In the genomic region with DNA sequence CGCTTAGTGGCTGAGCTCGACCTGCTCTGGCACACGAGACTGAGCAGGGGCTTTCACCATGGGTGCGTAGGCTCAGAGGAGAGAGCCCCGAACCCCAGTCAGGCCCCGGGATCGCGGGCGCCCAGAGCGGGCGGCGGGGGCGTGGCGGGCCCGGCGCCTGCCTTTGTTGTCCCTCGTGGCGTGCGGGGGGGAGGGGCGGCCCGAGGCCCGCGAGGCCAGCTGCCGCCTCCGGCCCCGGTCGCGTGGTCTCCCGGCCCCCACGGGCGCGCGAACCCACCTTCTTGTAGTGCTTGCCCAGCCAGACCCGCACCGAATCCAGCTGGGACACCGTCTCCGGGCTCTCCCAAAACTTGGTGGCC, we compare ENCODE assay signal across 8 cellular contexts. TPM values are rescaled to one million over a fixed set of nuclear protein-coding genes. Genes with fewer than 3 reads are reported as not detected.
DNase-seq lines count a peak whose midpoint lies in the region; TF ChIP-seq lines count a peak whose summit lies in the region.

No MANE protein-coding gene starts in this region.

- peak overlapping the region; percentile 45 for H2BK15ac ChIP-seq in neuronal stem cell (ENCODE audit: low read length)

- H3K36me3 ChIP-seq in HEK293 (ENCODE audit: control insufficient read depth in 2 of 2, insufficient read depth in 1 of 2, low read length in 2 of 2), result no peaks in the 10 kb centered on the region; a peak in 1 of 3 replicates
- H3K36me3 ChIP-seq in neuronal stem cell (replicated peaks in 1 of 2; ENCODE audit: control insufficient read depth in 2 of 2, insufficient read depth in 2 of 2, low read length in 2 of 2), result peaks cover 4 to 34% of the 10 kb centered on the region in 2 donors

- CTCF ChIA-PET in HEK293 (lab: Yijun Ruan, JAX), result no interaction called here

- peak overlapping the region; percentile 98 for H3K23ac ChIP-seq in neuronal stem cell (ENCODE audit: low read depth, low read length, poor library complexity)

- peak overlapping the region; percentile 60 for H3K4ac ChIP-seq in neuronal stem cell (ENCODE audit: low read length)

- H3K27ac ChIP-seq in HEK293 (ENCODE audit: extremely low read depth, low read depth, low read length), result peak overlapping the region; percentile 97
- H3K27ac ChIP-seq in neuronal stem cell (replicated peaks; ENCODE audit: low read length), result peak overlapping the region; percentile 90
- H3K27ac ChIP-seq in temporal lobe (ENCODE audit: low read depth, low read length), result peak overlapping the region; percentile 76

- H2BK5ac ChIP-seq in neuronal stem cell (ENCODE audit: low read length), result peak overlapping the region; percentile 96

- H2BK120ac ChIP-seq in neuronal stem cell (ENCODE audit: low read depth, low read length), result no peak overlapping the region

- no peak overlapping the region for H2BK12ac ChIP-seq in neuronal stem cell (ENCODE audit: low read length)

- peak overlapping the region; percentile 65 for H4K91ac ChIP-seq in neuronal stem cell (ENCODE audit: low read depth, low read length, poor library complexity)

- H3K4me3 ChIP-seq in HEK293 (ENCODE audit: low read depth, low read length) (peak overlapping the region; percentile 79), fibroblast of villous mesenchyme (ENCODE audit: low read depth, low read length) (peak overlapping the region; percentile 73), neuronal stem cell (ENCODE audit: low read length in 2 of 2) (peak overlapping the region; percentile 85 to 98)

- peak overlapping the region; percentile 49 for H3K4me2 ChIP-seq in neuronal stem cell (ENCODE audit: insufficient read depth, low read length, poor library complexity, severe bottlenecking)

- in situ Hi-C loops in GM13976 (cut with MboI; ENCODE audit: low sequenced_read_pairs, unreplicated experiment), result no loop called here

- no peaks in the 10 kb centered on the region for H3K9me3 ChIP-seq in HEK293 (ENCODE audit: control insufficient read depth, insufficient read depth, low read depth, low read length)
- no peaks in the 10 kb centered on the region for H3K9me3 ChIP-seq in neuronal stem cell (replicated peaks in 1 of 2; ENCODE audit: control insufficient read depth in 2 of 2, insufficient read depth in 1 of 2, low read depth in 1 of 2, low read length in 2 of 2)

- peak overlapping the region; percentile 82 for H2AFZ ChIP-seq in neuronal stem cell (ENCODE audit: low read length)

- H3K18ac ChIP-seq in neuronal stem cell (ENCODE audit: low read length), result peak overlapping the region; percentile 99

- peak overlapping the region; percentile 98 for H3K9ac ChIP-seq in neuronal stem cell (ENCODE audit: low read depth, low read length, poor library complexity)

- no CpG with 5 or more reads among the region's 37 CpGs for WGBS in neuronal stem cell (ENCODE audit: extremely low coverage in 2 of 2, insufficient read length in 2 of 2, insufficient replicate concordance in 1 of 2), 2 donors

- H4K8ac ChIP-seq in neuronal stem cell (ENCODE audit: low read depth, low read length), result peak overlapping the region; percentile 65

- H3K4me1 ChIP-seq in HEK293 (ENCODE audit: control insufficient read depth, insufficient read depth, low read length), result no peaks in the 10 kb centered on the region
- H3K4me1 ChIP-seq in neuronal stem cell (ENCODE audit: control insufficient read depth in 2 of 2, insufficient read depth in 1 of 2, low read depth in 1 of 2, low read length in 2 of 2), result peaks cover 5 to 7% of the 10 kb centered on the region in 2 donors

- POLR2A ChIA-PET in HEK293 (lab: Yijun Ruan, JAX), result interaction anchor here (0.9 kb wide), 1 partner anchor 75 kb away, joined by 3 read pairs; no protein-coding TSS in a partner anchor

- peak overlapping the region; percentile 99 for H3K14ac ChIP-seq in neuronal stem cell (ENCODE audit: low read length)

- DNase-seq in GM13976 (ENCODE audit: low spot score) (peak; percentile 76), NCI-H69 (lab: John Stamatoyannopoulos, UW) (peak; percentile 74), fibroblast of villous mesenchyme (ENCODE audit: low read depth) (peak; percentile 42), neuronal stem cell (ENCODE audit: low spot score) (peak; percentile 53), NCI-H524 treated with DMSO at 0.1 percent for 48 hours (lab: John Stamatoyannopoulos, UW) (no peak)
- DNase-seq in activated T-helper 1 cell treated with anti-CD3 and anti-CD28 coated beads, Interleukin-2, amount 50 U/mL, for 16 hours (ENCODE audit: low read depth in 1 of 2, low spot score in 1 of 2), result peak; percentile 26 to 57

- no peaks in the 10 kb centered on the region for H3K27me3 ChIP-seq in neuronal stem cell (ENCODE audit: control insufficient read depth in 3 of 3, insufficient read depth in 3 of 3, low read depth in 1 of 3, low read length in 3 of 3)

- TF ChIP-seq CTCF in GM13976 (IDR thresholded peaks at IDR 0.05; ENCODE audit: borderline replicate concordance, control extremely low read depth, extremely low read depth, insufficient read depth, missing control alignments), result no peak
- no peak for TF ChIP-seq CTCF in HEK293 (tag by site-specific recombination; IDR thresholded peaks at IDR 0.05)
- no peak for TF ChIP-seq CTCF in fibroblast of villous mesenchyme (IDR thresholded peaks at IDR 0.05; ENCODE audit: insufficient read depth, low read depth, low read length)

- peaks cover 4% of the 10 kb centered on the region for H3K79me1 ChIP-seq in neuronal stem cell (ENCODE audit: low read depth, low read length)

- H2AK5ac ChIP-seq in neuronal stem cell (ENCODE audit: low read depth, low read length), result peak overlapping the region; percentile 97

TF ChIP-seq in HEK293, 187 proteins besides CTCF, POLR2A, EP300 and RAD21:
- TF ChIP-seq ZSCAN30 (tag by site-specific recombination; IDR thresholded peaks at IDR 0.05) (peak; percentile 38; the same call in 1 of the 2 replicates), ZBTB20 (tag by site-specific recombination; IDR thresholded peaks at IDR 0.05) (0 out of 2 replicates have a peak, but pooled peaks have one; percentile 11), ZNF48 (tag by site-specific recombination; IDR thresholded peaks at IDR 0.05) (no peak), TCF7L2 (IDR thresholded peaks at IDR 0.05; ENCODE audit: borderline replicate concordance, low read depth, low read length) (peak; percentile 48; the same call in 1 of the 2 replicates), ZFHX2 (tag by site-specific recombination; conservative IDR thresholded peaks at IDR 0.05) (peak; percentile 42; the same call in 1 of the 2 replicates), MZF1 (tag by site-specific recombination; IDR thresholded peaks at IDR 0.05; ENCODE audit: borderline replicate concordance) (no peak), KLF10 (tag by site-specific recombination; IDR thresholded peaks at IDR 0.05) (peak; percentile 48; the same call in 1 of the 2 replicates), ZNF366 (tag by site-specific recombination; conservative IDR thresholded peaks at IDR 0.05) (no peak), ZBTB8A (tag by site-specific recombination; IDR thresholded peaks at IDR 0.05) (peak; percentile 47; the same call in 1 of the 2 replicates), KLF9 (tag by site-specific recombination; IDR thresholded peaks at IDR 0.05; ENCODE audit: low read depth) (peak; percentile 72), ZNF184 (tag by site-specific recombination; IDR thresholded peaks at IDR 0.05) (0 out of 2 replicates have a peak, but pooled peaks have one; percentile 11), ZNF596 (tag by site-specific recombination; IDR thresholded peaks at IDR 0.05) (no peak; the same call in 1 of the 2 replicates), ZNF24 (tag by site-specific recombination; IDR thresholded peaks at IDR 0.05) (no peak)
- TF ChIP-seq, protein P1, sequence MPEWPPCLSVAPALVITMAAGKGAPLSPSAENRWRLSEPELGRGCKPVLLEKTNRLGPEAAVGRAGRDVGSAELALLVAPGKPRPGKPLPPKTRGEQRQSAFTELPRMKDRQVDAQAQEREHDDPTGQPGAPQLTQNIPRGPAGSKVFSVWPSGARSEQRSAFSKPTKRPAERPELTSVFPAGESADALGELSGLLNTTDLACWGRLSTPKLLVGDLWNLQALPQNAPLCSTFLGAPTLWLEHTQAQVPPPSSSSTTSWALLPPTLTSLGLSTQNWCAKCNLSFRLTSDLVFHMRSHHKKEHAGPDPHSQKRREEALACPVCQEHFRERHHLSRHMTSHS (tag by site-specific recombination; IDR thresholded peaks at IDR 0.05), result no peak

RNA-seq across cellular contexts. Expression of a gene that starts 0.4 kb away (rescaled TPM):
- total RNA-seq in fibroblast of villous mesenchyme (44.9 and 45.1 TPM in 2 replicates), temporal lobe (56.3 TPM)
- polyA plus RNA-seq in neuronal stem cell (2013, experiment 1 of 2), result 107 TPM
- 107 TPM for polyA plus RNA-seq in neuronal stem cell (2013, experiment 2 of 2)

RNA-seq across cellular contexts. Expression of a gene that starts 21.6 kb away (rescaled TPM):
- 69.9 and 77.7 TPM in 2 replicates for total RNA-seq in fibroblast of villous mesenchyme
- polyA plus RNA-seq in neuronal stem cell (2013, experiment 1 of 2), result 60.2 TPM
- 61.6 TPM for polyA plus RNA-seq in neuronal stem cell (2013, experiment 2 of 2)
- total RNA-seq in temporal lobe, result 60.0 TPM
